ENCODE assay signal across 8 cellular contexts in genomic region chr5:111530298-111530740, GRCh38. TPM values are rescaled to one million over a fixed set of nuclear protein-coding genes. Genes with fewer than 3 reads are reported as not detected.
DNase-seq lines count a peak whose midpoint lies in the region; ATAC-seq and TF ChIP-seq lines count a peak whose summit lies in the region.

No MANE protein-coding gene starts in this region.

- no peak overlapping the region for H3K9ac ChIP-seq in mucosa of rectum (ENCODE audit: low read depth in 1 of 2, low read length in 2 of 2)

- no peaks in the 10 kb centered on the region for H3K36me3 Mint-ChIP-seq in chondrocyte (ENCODE audit: low read depth)

- no peaks in the 10 kb centered on the region for H3K27me3 Mint-ChIP-seq in chondrocyte (ENCODE audit: low read depth)

- peak; percentile 54 for DNase-seq in Ammon's horn (ENCODE audit: low spot score)
- peak; percentile 92 for DNase-seq in HT1080 (ENCODE audit: low read depth)
- peak; percentile 41 for DNase-seq in activated CD4-positive, CD25-positive, alpha-beta regulatory T cell treated with anti-CD3 and anti-CD28 coated beads, Interleukin-2, amount 50 U/mL, for 16 hours (ENCODE audit: low read depth, low spot score)
- DNase-seq in chondrocyte (ENCODE audit: low spot score): no peak
- DNase-seq in stimulated activated naive CD4-positive, alpha-beta T cell (lab: John Stamatoyannopoulos, UW): peak; percentile 68 to 85 (median 78)
- no peak for DNase-seq in WERI-Rb-1

- peak overlapping the region; percentile 95 for H3K27ac Mint-ChIP-seq in chondrocyte (ENCODE audit: unreplicated experiment)

- peaks cover 8% of the 10 kb centered on the region for H3K9me3 Mint-ChIP-seq in chondrocyte (ENCODE audit: low read depth)

- H3K4me1 ChIP-seq in mucosa of rectum (ENCODE audit: control insufficient read depth in 2 of 2, insufficient read depth in 2 of 2, low read length in 2 of 2): no peaks in the 10 kb centered on the region

- H3K27me3 ChIP-seq in mucosa of rectum (ENCODE audit: control insufficient read depth in 2 of 2, insufficient read depth in 2 of 2, low read length in 2 of 2) (no peaks in the 10 kb centered on the region), WERI-Rb-1 (ENCODE audit: insufficient read depth, low read depth, severe bottlenecking) (no peaks in the 10 kb centered on the region)

- peaks cover 14% of the 10 kb centered on the region for H3K4me1 Mint-ChIP-seq in chondrocyte (ENCODE audit: low read depth)

- H3K9me3 ChIP-seq in mucosa of rectum (ENCODE audit: control insufficient read depth in 2 of 2, low read length in 2 of 2) (no peaks in the 10 kb centered on the region), WERI-Rb-1 (ENCODE audit: severe bottlenecking) (no peaks in the 10 kb centered on the region)

- peak overlapping the region; percentile 8 to 41 for H3K4me3 ChIP-seq in mucosa of rectum (ENCODE audit: low read length in 2 of 2)
- H3K4me3 ChIP-seq in WERI-Rb-1 (ENCODE audit: low read depth, low read length): no peak overlapping the region

- peak overlapping the region; percentile 52 for H3K4me3 Mint-ChIP-seq in chondrocyte (ENCODE audit: unreplicated experiment)

- peak; percentile 94 for ATAC-seq in GM21367 (IDR thresholded peaks at IDR 0.05; ENCODE audit: unreplicated experiment)

- no peak overlapping the region for H3K27ac ChIP-seq in mucosa of rectum (ENCODE audit: low read depth in 2 of 2, low read length in 2 of 2)
- H3K27ac ChIP-seq in WERI-Rb-1: no peak overlapping the region

- no peak for TF ChIP-seq CTCF in chondrocyte (IDR thresholded peaks at IDR 0.05)
- TF ChIP-seq CTCF in WERI-Rb-1 (IDR thresholded peaks at IDR 0.05; ENCODE audit: low read depth, low read length): no peak

- H3K36me3 ChIP-seq in mucosa of rectum (ENCODE audit: control insufficient read depth in 2 of 2, insufficient read depth in 2 of 2, low read length in 2 of 2) (no peaks in the 10 kb centered on the region), WERI-Rb-1 (no peaks in the 10 kb centered on the region)

RNA-seq across cellular contexts. Expression of gene STARD4, which starts 18.0 kb away (rescaled TPM):
- 37.6 and 41.8 TPM in 2 replicates for total RNA-seq in HT1080 (2014; rRNA removed; shearing (Covaris generic))
- polyA plus RNA-seq in HT1080 (2015; cell fraction: cytosol; rRNA removed): 41.9 and 43.6 TPM in 2 replicates
- polyA plus RNA-seq in HT1080 (2015; cell fraction: nucleus; rRNA removed): 62.9 and 71.9 TPM in 2 replicates
- 47.7 to 70.9 TPM (median 69.6 TPM) in 3 replicates for total RNA-seq in chondrocyte

Comparison
In these comparisons a context has a peak if more than half of its experiments do, and no peak if none do; other contexts are left out.
1. DNase-seq: peak in Ammon's horn (single experiment), HT1080 (single experiment), activated CD4-positive, CD25-positive, alpha-beta regulatory T cell treated with anti-CD3 and anti-CD28 coated beads, Interleukin-2, amount 50 U/mL, for 16 hours (single experiment) and stimulated activated naive CD4-positive, alpha-beta T cell (6 of 6); none in chondrocyte (single experiment) and WERI-Rb-1 (single experiment).